8 cellular contexts compared by ENCODE assay signal in the genomic region with DNA sequence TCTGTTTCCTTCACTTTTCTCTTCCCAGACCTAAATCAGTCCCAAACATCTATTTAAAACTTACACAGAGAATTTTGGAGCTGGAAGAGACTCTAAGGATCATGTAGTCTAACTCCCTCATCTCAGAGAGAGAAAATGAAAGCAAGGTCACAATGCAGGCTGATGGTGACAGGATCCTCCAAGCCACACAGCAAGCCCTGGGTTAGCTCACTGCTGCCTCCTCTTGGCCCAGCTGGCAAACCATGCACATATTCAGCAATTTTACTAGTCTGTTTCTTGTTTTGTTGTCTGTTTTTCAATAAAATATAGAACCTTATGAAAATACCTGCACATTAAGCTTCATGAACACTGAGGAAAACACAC. TPM values are rescaled to one million over a fixed set of nuclear protein-coding genes. Genes with fewer than 3 reads are reported as not detected.
A peak's percentile ranks its signal among the peaks of the same experiment; 100 is the strongest.
DNase-seq lines count a peak whose midpoint lies in the region; ATAC-seq and TF ChIP-seq lines count a peak whose summit lies in the region.

No MANE protein-coding gene starts in this region.

- H3K36me3 Mint-ChIP-seq in activated CD4-positive, alpha-beta memory T cell treated with anti-CD3 and anti-CD28 coated beads for 36 hours: no peaks in the 10 kb centered on the region

- peak; percentile 96 for TF ChIP-seq CTCF in GM12801 (IDR thresholded peaks at IDR 0.05; ENCODE audit: extremely low read depth, insufficient read length)
- peak; percentile 99 for TF ChIP-seq CTCF in MM.1S (IDR thresholded peaks at IDR 0.05; ENCODE audit: low read length)

- H3K27ac ChIP-seq in MM.1S (ENCODE audit: low read length) (peak overlapping the region; percentile 70), esophagus (ENCODE audit: low read depth in 2 of 2, low read length in 1 of 2) (peak overlapping the region; percentile 94 to 95)

- H3K4me3 Mint-ChIP-seq in activated CD4-positive, alpha-beta memory T cell treated with anti-CD3 and anti-CD28 coated beads for 36 hours: peak overlapping the region; percentile 78

- H3K27me3 ChIP-seq in MM.1S (replicated peaks; ENCODE audit: insufficient read depth, low read length): no peaks in the 10 kb centered on the region
- no peaks in the 10 kb centered on the region for H3K27me3 ChIP-seq in esophagus (ENCODE audit: control insufficient read depth in 1 of 2, insufficient read depth in 2 of 2, low read length in 2 of 2)

- H3K9me2 ChIP-seq in MM.1S (replicated peaks; ENCODE audit: insufficient read depth, low read length): no peaks in the 10 kb centered on the region

- H3K4me1 ChIP-seq in MM.1S (ENCODE audit: low read length) (peaks cover 17% of the 10 kb centered on the region), esophagus (ENCODE audit: control insufficient read depth in 2 of 2, insufficient read depth in 2 of 2, low read length in 1 of 2) (peaks cover 0 to 4% of the 10 kb centered on the region in 2 donors)

- H3K27me3 Mint-ChIP-seq in activated CD4-positive, alpha-beta memory T cell treated with anti-CD3 and anti-CD28 coated beads for 36 hours: no peaks in the 10 kb centered on the region

- H4K20me1 ChIP-seq in MM.1S (ENCODE audit: insufficient read depth, low read length): no peaks in the 10 kb centered on the region

- H3K9me3 Mint-ChIP-seq in activated CD4-positive, alpha-beta memory T cell treated with anti-CD3 and anti-CD28 coated beads for 36 hours: no peaks in the 10 kb centered on the region

- peak overlapping the region; percentile 66 for H3K9ac ChIP-seq in MM.1S (ENCODE audit: low read length)

- peak; percentile 71 for ATAC-seq in GM21825 (IDR thresholded peaks at IDR 0.05; ENCODE audit: unreplicated experiment)

- peaks cover 14% of the 10 kb centered on the region for H3F3A ChIP-seq in MM.1S (ENCODE audit: insufficient read depth, low read length)

- no peaks in the 10 kb centered on the region for H3K36me3 ChIP-seq in MM.1S (replicated peaks; ENCODE audit: insufficient read depth, low read length)
- H3K36me3 ChIP-seq in esophagus (ENCODE audit: control insufficient read depth in 2 of 2, insufficient read depth in 2 of 2, low read length in 1 of 2): no peaks in the 10 kb centered on the region

- peak overlapping the region; percentile 90 for H2AFZ ChIP-seq in MM.1S (ENCODE audit: low read length)

- H3K4me3 ChIP-seq in MM.1S (ENCODE audit: low read length) (peak overlapping the region; percentile 71), esophagus (ENCODE audit: low read depth in 1 of 2, low read length in 2 of 2) (peak overlapping the region in 1 of 2 donors; percentile 20)

- H3K9me3 ChIP-seq in MM.1S (replicated peaks; ENCODE audit: insufficient read depth, low read length) (no peaks in the 10 kb centered on the region), esophagus (ENCODE audit: control insufficient read depth in 2 of 2, insufficient read depth in 1 of 2, low read depth in 1 of 2, low read length in 1 of 2) (no peaks in the 10 kb centered on the region)

- DNase-seq in MM.1S (peak; percentile 95), DMS79 (lab: John Stamatoyannopoulos, UW) (no peak), NCI-H2171 treated with DMSO at 0.1 percent for 48 hours (lab: John Stamatoyannopoulos, UW) (no peak)
- peak; percentile 93 for DNase-seq in activated CD4-positive, alpha-beta memory T cell treated with anti-CD3 and anti-CD28 coated beads for 36 hours
- peak; percentile 64 to 78 for DNase-seq in stimulated activated CD4-positive, alpha-beta T cell treated with anti-CD3 and anti-CD28 coated beads, Interleukin-12 subunit alpha, Interleukin-12 subunit beta, amount 100 ng/mL, for 24 hours (ENCODE audit: low read depth in 2 of 2)

- POLR2A ChIA-PET in activated CD4-positive, alpha-beta memory T cell treated with anti-CD3 and anti-CD28 coated beads for 36 hours (lab: Charles Lee): interaction anchor here (0.6 to 2.4 kb wide), 12 partner anchors 12 to 121 kb away, joined by 3 to 13 read pairs (median 4); partner anchors contain the start of genes LY9 and SLAMF1

- H3K4me1 Mint-ChIP-seq in activated CD4-positive, alpha-beta memory T cell treated with anti-CD3 and anti-CD28 coated beads for 36 hours (ENCODE audit: low read depth): peaks cover 28% of the 10 kb centered on the region

- H3K79me2 ChIP-seq in MM.1S (ENCODE audit: low read length): no peaks in the 10 kb centered on the region

- peak overlapping the region; percentile 96 for H3K27ac Mint-ChIP-seq in activated CD4-positive, alpha-beta memory T cell treated with anti-CD3 and anti-CD28 coated beads for 36 hours

- intact Hi-C loops in activated CD4-positive, alpha-beta memory T cell treated with anti-CD3 and anti-CD28 coated beads for 36 hours (cut with micrococcal nuclease): loop anchor here (1.0 to 2.0 kb wide), 2 partner anchors 29 to 41 kb away; partner anchors contain the start of gene LY9

- CTCF ChIA-PET in activated CD4-positive, alpha-beta memory T cell treated with anti-CD3 and anti-CD28 coated beads for 36 hours (lab: Charles Lee): interaction anchor here (0.8 to 7.5 kb wide), 37 partner anchors 10 to 329 kb away, joined by 3 to 205 read pairs (median 8); partner anchors contain the start of genes CD244, CD48, ITLN2 and LY9

- H3K4me2 ChIP-seq in MM.1S (ENCODE audit: low read depth, low read length): peak overlapping the region; percentile 98

RNA-seq across cellular contexts. Expression of gene LY9, which starts 27.7 kb away (rescaled TPM):
- 1 to 10 TPM; 4.8 to 4.9 TPM for total RNA-seq in activated CD4-positive, alpha-beta memory T cell treated with anti-CD3 and anti-CD28 coated beads for 36 hours
- under 1 TPM; 0.54 to 0.73 TPM for polyA plus RNA-seq in esophagus

RNA-seq across cellular contexts. Expression of gene SLAMF7, which starts 29.2 kb away (rescaled TPM):
- 10 to 100 TPM; 11.4 to 15.9 TPM for total RNA-seq in activated CD4-positive, alpha-beta memory T cell treated with anti-CD3 and anti-CD28 coated beads for 36 hours
- polyA plus RNA-seq in esophagus: 1 to 10 TPM; 2.9 to 4.0 TPM

RNA-seq across cellular contexts. Expression of gene CD48, which starts 56.7 kb away (rescaled TPM):
- total RNA-seq in activated CD4-positive, alpha-beta memory T cell treated with anti-CD3 and anti-CD28 coated beads for 36 hours: 100 to 1,000 TPM; 190 to 194 TPM
- 1 to 10 TPM; 3.3 to 4.6 TPM for polyA plus RNA-seq in esophagus

Comparison
In these comparisons a context has a peak if more than half of its experiments do, and no peak if none do; other contexts are left out.
1. DNase-seq: peak in MM.1S (single experiment), activated CD4-positive, alpha-beta memory T cell treated with anti-CD3 and anti-CD28 coated beads for 36 hours (single experiment) and stimulated activated CD4-positive, alpha-beta T cell treated with anti-CD3 and anti-CD28 coated beads, Interleukin-12 subunit alpha, Interleukin-12 subunit beta, amount 100 ng/mL, for 24 hours (2 of 2); none in DMS79 (single experiment) and NCI-H2171 treated with DMSO at 0.1 percent for 48 hours (single experiment).